16 cellular contexts compared by ENCODE assay signal in genomic region chr3:167728176-167728575, GRCh38. TPM values are rescaled to one million over a fixed set of nuclear protein-coding genes. Genes with fewer than 3 reads are reported as not detected.
DNase-seq lines count a peak whose midpoint lies in the region; ATAC-seq, FAIRE-seq and TF ChIP-seq lines count a peak whose summit lies in the region.
"Had no signal": no experiment of that assay in that cellular context is flagged by ENCODE, and none has a peak within 500 bp of the region (broad histone marks: within the 10 kb centered on the region; RNA-seq: fewer than 3 reads in every experiment).

No MANE protein-coding gene starts in this region.

- TF ChIP-seq CTCF in A549 (IDR thresholded peaks at IDR 0.05) (no peak), astrocyte (IDR thresholded peaks at IDR 0.05; ENCODE audit: insufficient read depth, low read depth, low read length) (no peak), heart right ventricle (IDR thresholded peaks at IDR 0.05) (no peak), WERI-Rb-1 (IDR thresholded peaks at IDR 0.05; ENCODE audit: low read depth, low read length) (no peak)

- H3K4me1 Mint-ChIP-seq in astrocyte (ENCODE audit: low read depth, unreplicated experiment) = peaks cover 41% of the 10 kb centered on the region

- H3K4me3 ChIP-seq in A549 (no peak overlapping the region), astrocyte (ENCODE audit: insufficient read depth, low read depth, low read length) (no peak overlapping the region), heart right ventricle (no peak overlapping the region), WERI-Rb-1 (ENCODE audit: low read depth, low read length) (no peak overlapping the region)
- H3K4me3 ChIP-seq: stomach had no signal

- peak overlapping the region; percentile 1 for H3K4me3 Mint-ChIP-seq in astrocyte (ENCODE audit: unreplicated experiment)
- H3K4me3 Mint-ChIP-seq: immature natural killer cell had no signal

- H3K9me3 ChIP-seq in A549 (no peaks in the 10 kb centered on the region), astrocyte (ENCODE audit: insufficient read depth, low read depth, low read length) (no peaks in the 10 kb centered on the region), heart right ventricle (no peaks in the 10 kb centered on the region), WERI-Rb-1 (ENCODE audit: severe bottlenecking) (no peaks in the 10 kb centered on the region)
- H3K9me3 ChIP-seq: stomach had no signal

- POLR2A ChIA-PET in A549 (lab: Yijun Ruan, JAX) = no interaction called here

- H3K36me3 ChIP-seq in astrocyte (ENCODE audit: insufficient read depth, low read length) = no peaks in the 10 kb centered on the region
- peaks cover 0 to 18% (median 0%) of the 10 kb centered on the region in 9 donors for H3K36me3 ChIP-seq in heart right ventricle
- H3K36me3 ChIP-seq in WERI-Rb-1 = no peaks in the 10 kb centered on the region
- H3K36me3 ChIP-seq: stomach had no signal

- no peak for TF ChIP-seq EP300 in A549 (IDR thresholded peaks at IDR 0.05)

- H3K27ac Mint-ChIP-seq in astrocyte (ENCODE audit: unreplicated experiment) = peak overlapping the region; percentile 85
- H3K27ac Mint-ChIP-seq: immature natural killer cell had no signal

- DNase-seq in A549 (ENCODE audit: low read depth in 1 of 2, low spot score in 1 of 2) (peak; percentile 4 to 12), HCEC 1CT (peak; percentile 84), astrocyte (ENCODE audit: low read depth) (peak; percentile 78), heart right ventricle (no peak), occipital lobe (lab: John Stamatoyannopoulos, UW) (no peak), WERI-Rb-1 (no peak)
- DNase-seq in stimulated activated CD4-positive, alpha-beta T cell treated with anti-CD3 and anti-CD28 coated beads, Interleukin-4, amount 100 ng/mL, for 24 hours = no peak
- DNase-seq: activated CD4-positive, alpha-beta T cell treated with anti-CD3 and anti-CD28 coated beads, Interleukin-2, amount 50 U/mL, for 4 hours; activated naive CD4-positive, alpha-beta T cell treated with anti-CD3 and anti-CD28 coated beads, Interleukin-2, amount 50 U/mL, for 16 hours; immature natural killer cell; NCI-H1092; NCI-H526; stomach had no signal

- H3K27me3 Mint-ChIP-seq in astrocyte (ENCODE audit: low read depth, unreplicated experiment) = no peaks in the 10 kb centered on the region

- H3K9me3 Mint-ChIP-seq in astrocyte (ENCODE audit: unreplicated experiment) = no peaks in the 10 kb centered on the region
- H3K9me3 Mint-ChIP-seq: immature natural killer cell had no signal

- CTCF ChIA-PET in A549 (lab: Yijun Ruan, JAX) = no interaction called here

- H3K79me2 ChIP-seq in astrocyte (ENCODE audit: insufficient read depth, low read length) = peaks cover 98% of the 10 kb centered on the region

- no peak for FAIRE-seq in A549 (lab: Jason Lieb, UNC)
- no peak for FAIRE-seq in astrocyte (lab: Jason Lieb, UNC)

- intact Hi-C loops in heart right ventricle (cut with DNase I) = no loop called here

- no peak for TF ChIP-seq RAD21 in A549 (conservative IDR thresholded peaks at IDR 0.05 in 1 of 2, IDR thresholded peaks at IDR 0.05 in 1 of 2)

- H3K27me3 ChIP-seq in astrocyte (ENCODE audit: insufficient read depth, low read length) (no peaks in the 10 kb centered on the region), heart right ventricle (no peaks in the 10 kb centered on the region), WERI-Rb-1 (ENCODE audit: insufficient read depth, low read depth, severe bottlenecking) (no peaks in the 10 kb centered on the region)
- H3K27me3 ChIP-seq: stomach had no signal

- peak; percentile 64 to 86; a peak in 3 of 6 replicates for ATAC-seq in A549
- ATAC-seq in heart right ventricle = peak in 6 of 8 donors; percentile 44 to 85 (median 72)
- ATAC-seq in HG03439 (IDR thresholded peaks at IDR 0.05; ENCODE audit: unreplicated experiment) = no peak
- ATAC-seq: HCT116 had no signal

- peak overlapping the region; percentile 51 for H3K4me2 ChIP-seq in A549
- H3K4me2 ChIP-seq in astrocyte (ENCODE audit: low read length) = peak overlapping the region; percentile 30

- H3K27ac ChIP-seq in A549 (no peak overlapping the region), astrocyte (ENCODE audit: low read depth, low read length) (no peak overlapping the region), heart right ventricle (peak overlapping the region in 7 of 10 donors; percentile 19 to 70 (median 52)), WERI-Rb-1 (no peak overlapping the region)
- H3K27ac ChIP-seq: C4-2B, stomach had no signal

- 48% methylated on average over 3 of the region's 3 CpGs for WGBS in A549 (ENCODE audit: missing lambda C conversion rate)
- 45 to 51% methylated on average over 3 of the region's 3 CpGs for WGBS in heart right ventricle, 2 donors

- peaks cover 97% of the 10 kb centered on the region for H4K20me1 ChIP-seq in astrocyte (ENCODE audit: insufficient read depth, low read length)

- TF ChIP-seq POLR2A in A549 (IDR thresholded peaks at IDR 0.05; ENCODE audit: low read length) = no peak

- H3K9ac ChIP-seq in astrocyte (ENCODE audit: low read length) = no peak overlapping the region

- H3K4me1 ChIP-seq in A549 = peaks cover 56% of the 10 kb centered on the region
- H3K4me1 ChIP-seq in astrocyte (ENCODE audit: insufficient read depth, low read length) = peaks cover 9% of the 10 kb centered on the region
- H3K4me1 ChIP-seq in heart right ventricle = peaks cover 0 to 92% (median 61%) of the 10 kb centered on the region in 9 donors

- H3K36me3 Mint-ChIP-seq in astrocyte (ENCODE audit: low read depth, unreplicated experiment) = no peaks in the 10 kb centered on the region
- H3K36me3 Mint-ChIP-seq: immature natural killer cell had no signal

- no peak overlapping the region for H2AFZ ChIP-seq in astrocyte (ENCODE audit: low read depth, low read length)

TF ChIP-seq in A549, 52 proteins besides CTCF, POLR2A, EP300 and RAD21:
- no peak for TF ChIP-seq FOSL2 (IDR thresholded peaks at IDR 0.05)
- TF ChIP-seq FOSL2 (CRISPR knock-in tag; IDR thresholded peaks at IDR 0.05) = 0 out of 2 replicates have a peak, but pooled peaks have one; percentile 6
- TF ChIP-seq ZNF302 (CRISPR knock-in tag; IDR thresholded peaks at IDR 0.05) = no peak
- no peak for TF ChIP-seq PBX3 (IDR thresholded peaks at IDR 0.05)

RNA-seq across cellular contexts. Expression of gene PDCD10, which starts 6.5 kb away (rescaled TPM):
- polyA plus RNA-seq in A549 (2011; rRNA removed) = 73.6 and 100 TPM in 2 replicates
- 21.8 and 24.9 TPM in 2 replicates for polyA plus RNA-seq in A549 (2012; cell fraction: cytosol; rRNA removed)
- 6.8 and 9.9 TPM in 2 replicates for polyA plus RNA-seq in A549 (2012; cell fraction: nucleus; rRNA removed)
- polyA plus RNA-seq in A549 (2017; fragmentation: RNase III; extraction: RNeasy Plus Mini Kit Qiagen cat#74134 plus additional on column Dnase treatment) = 46.0 to 55.8 TPM (median 53.7 TPM) in 3 replicates
- polyA minus RNA-seq in A549 (2011; rRNA and poly(A)+ RNA removed) = 10.0 and 10.5 TPM in 2 replicates
- total RNA-seq in astrocyte = 66.9 and 68.9 TPM in 2 replicates
- 10 to 100 TPM; 28.3 to 44.3 (median 38.1) TPM for total RNA-seq in heart right ventricle
- polyA plus RNA-seq in heart right ventricle = 10 to 100 TPM; 12.8 to 46.6 TPM
- 70.0 TPM for total RNA-seq in occipital lobe

RNA-seq across cellular contexts. Expression of gene SERPINI1, which starts 7.3 kb away (rescaled TPM):
- polyA plus RNA-seq in A549 (2011; rRNA removed) (8.8 and 10.2 TPM in 2 replicates), A549 (2017; fragmentation: RNase III; extraction: RNeasy Plus Mini Kit Qiagen cat#74134 plus additional on column Dnase treatment) (4.7 to 6.5 TPM (median 4.9 TPM) in 3 replicates), heart right ventricle (1 to 10 TPM; 8.4 to 9.4 TPM)
- 0.87 and 0.96 TPM in 2 replicates for polyA plus RNA-seq in A549 (2012; cell fraction: cytosol; rRNA removed)
- polyA plus RNA-seq in A549 (2012; cell fraction: nucleus; rRNA removed) = 0.35 and 0.55 TPM in 2 replicates
- polyA minus RNA-seq in A549 (2011; rRNA and poly(A)+ RNA removed) = 1.3 and 2.0 TPM in 2 replicates
- total RNA-seq in astrocyte (34.4 and 45.0 TPM in 2 replicates), heart right ventricle (10 to 100 TPM in 6 of 10 donors, 1 to 10 TPM in 4; 4.5 to 17.1 (median 11.3) TPM), occipital lobe (123 TPM)

Comparison
In these comparisons a context has a peak if more than half of its experiments do, and no peak if none do; other contexts are left out.
1. DNase-seq: peak in A549 (2 of 2), HCEC 1CT (single experiment) and astrocyte (single experiment); none in heart right ventricle (0 of 2), stimulated activated CD4-positive, alpha-beta T cell treated with anti-CD3 and anti-CD28 coated beads, Interleukin-4, amount 100 ng/mL, for 24 hours (single experiment), occipital lobe (single experiment) and WERI-Rb-1 (single experiment).
2. H3K27ac ChIP-seq: peak in heart right ventricle (7 of 10); none in A549 (0 of 2), astrocyte (single experiment) and WERI-Rb-1 (single experiment).